ENCODE assay signal across 2 cellular contexts in genomic region chr9:129637673-129638439, GRCh38.
A peak's percentile ranks its signal among the peaks of the same experiment; 100 is the strongest.
TF ChIP-seq lines count a peak whose summit lies in the region.

No MANE protein-coding gene starts in this region.

TF ChIP-seq in IMR-90, 13 proteins besides CTCF, POLR2A, EP300 and RAD21:
- TF ChIP-seq BHLHE40 (IDR thresholded peaks at IDR 0.05; ENCODE audit: low read depth, low read length) (no peak), MAZ (IDR thresholded peaks at IDR 0.05; ENCODE audit: borderline replicate concordance, low read depth, low read length) (no peak), NFE2L2 (IDR thresholded peaks at IDR 0.05; ENCODE audit: low read depth, low read length) (no peak), ELK1 (IDR thresholded peaks at IDR 0.05; ENCODE audit: borderline replicate concordance, low read depth, low read length) (no peak), SMC3 (IDR thresholded peaks at IDR 0.05; ENCODE audit: low read depth, low read length) (no peak), RCOR1 (IDR thresholded peaks at IDR 0.05; ENCODE audit: insufficient replicate concordance, low read length) (no peak), CEBPB (IDR thresholded peaks at IDR 0.05; ENCODE audit: low read depth, low read length) (no peak), MAFK (IDR thresholded peaks at IDR 0.05; ENCODE audit: low read depth, low read length) (no peak), FOS (IDR thresholded peaks at IDR 0.05; ENCODE audit: low read depth, low read length) (no peak), RFX5 (IDR thresholded peaks at IDR 0.05; ENCODE audit: low read depth, low read length) (no peak), CHD1 (IDR thresholded peaks at IDR 0.05; ENCODE audit: low read depth, low read length) (no peak), MXI1 (IDR thresholded peaks at IDR 0.05; ENCODE audit: borderline replicate concordance, low read depth, low read length) (no peak)
- TF ChIP-seq, protein P1, sequence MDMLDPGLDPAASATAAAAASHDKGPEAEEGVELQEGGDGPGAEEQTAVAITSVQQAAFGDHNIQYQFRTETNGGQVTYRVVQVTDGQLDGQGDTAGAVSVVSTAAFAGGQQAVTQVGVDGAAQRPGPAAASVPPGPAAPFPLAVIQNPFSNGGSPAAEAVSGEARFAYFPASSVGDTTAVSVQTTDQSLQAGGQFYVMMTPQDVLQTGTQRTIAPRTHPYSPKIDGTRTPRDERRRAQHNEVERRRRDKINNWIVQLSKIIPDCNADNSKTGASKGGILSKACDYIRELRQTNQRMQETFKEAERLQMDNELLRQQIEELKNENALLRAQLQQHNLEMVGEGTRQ (IDR thresholded peaks at IDR 0.05; ENCODE audit: low read depth, low read length) = no peak
TF ChIP-seq in IMR-90: peak in this region for 0.

TF ChIP-seq in K562, 482 proteins besides CTCF, POLR2A, EP300 and RAD21:
- TF ChIP-seq E2F8 (IDR thresholded peaks at IDR 0.05; ENCODE audit: low read depth, partially characterized antibody) (no peak), KAT7 (CRISPR knock-in tag; IDR thresholded peaks at IDR 0.05; ENCODE audit: borderline replicate concordance) (no peak), AFF4 (CRISPR knock-in tag; IDR thresholded peaks at IDR 0.05) (no peak), NEUROD1 (IDR thresholded peaks at IDR 0.05; ENCODE audit: borderline replicate concordance, low read depth, low read length, partially characterized antibody) (no peak), TOE1 (IDR thresholded peaks at IDR 0.05; ENCODE audit: borderline replicate concordance) (no peak), TOE1 (CRISPR knock-in tag; IDR thresholded peaks at IDR 0.05; ENCODE audit: borderline replicate concordance, low read depth) (no peak), MYNN (IDR thresholded peaks at IDR 0.05) (no peak; the same call in 1 of the 2 replicates), MYNN (CRISPR knock-in tag; IDR thresholded peaks at IDR 0.05) (no peak), MYBL2 (IDR thresholded peaks at IDR 0.05; ENCODE audit: low read depth) (no peak), MYBL2 (CRISPR knock-in tag; IDR thresholded peaks at IDR 0.05; ENCODE audit: borderline replicate concordance) (no peak), ZNF79 (CRISPR knock-in tag; IDR thresholded peaks at IDR 0.05; ENCODE audit: low read depth) (no peak), ZNF830 (CRISPR knock-in tag; IDR thresholded peaks at IDR 0.05) (no peak), HLTF (IDR thresholded peaks at IDR 0.05) (no peak), PHF20 (IDR thresholded peaks at IDR 0.05; ENCODE audit: partially characterized antibody) (no peak), POLR2G (IDR thresholded peaks at IDR 0.05; ENCODE audit: low read depth, low read length) (peak; percentile 63), RBFOX2 (IDR thresholded peaks at IDR 0.05; ENCODE audit: low read depth, low read length) (0 out of 2 replicates have a peak, but pooled peaks have one; percentile 23), TEAD1 (CRISPR knock-in tag; IDR thresholded peaks at IDR 0.05) (no peak), CEBPG (CRISPR knock-in tag; IDR thresholded peaks at IDR 0.05) (no peak), CEBPG (tag; conservative IDR thresholded peaks at IDR 0.05 in 1 of 2, IDR thresholded peaks at IDR 0.05 in 1 of 2) (no peak), POLR2AphosphoS2 (IDR thresholded peaks at IDR 0.05; ENCODE audit: low read length) (0 out of 2 replicates have a peak, but pooled peaks have one; percentile 50), ZNF274 (IDR thresholded peaks at IDR 0.05; ENCODE audit: borderline replicate concordance, low read depth, low read length) (no peak), ZNF766 (CRISPR knock-in tag; conservative IDR thresholded peaks at IDR 0.05) (no peak), ZNF785 (CRISPR knock-in tag; IDR thresholded peaks at IDR 0.05) (no peak)
- TF ChIP-seq, protein P2, sequence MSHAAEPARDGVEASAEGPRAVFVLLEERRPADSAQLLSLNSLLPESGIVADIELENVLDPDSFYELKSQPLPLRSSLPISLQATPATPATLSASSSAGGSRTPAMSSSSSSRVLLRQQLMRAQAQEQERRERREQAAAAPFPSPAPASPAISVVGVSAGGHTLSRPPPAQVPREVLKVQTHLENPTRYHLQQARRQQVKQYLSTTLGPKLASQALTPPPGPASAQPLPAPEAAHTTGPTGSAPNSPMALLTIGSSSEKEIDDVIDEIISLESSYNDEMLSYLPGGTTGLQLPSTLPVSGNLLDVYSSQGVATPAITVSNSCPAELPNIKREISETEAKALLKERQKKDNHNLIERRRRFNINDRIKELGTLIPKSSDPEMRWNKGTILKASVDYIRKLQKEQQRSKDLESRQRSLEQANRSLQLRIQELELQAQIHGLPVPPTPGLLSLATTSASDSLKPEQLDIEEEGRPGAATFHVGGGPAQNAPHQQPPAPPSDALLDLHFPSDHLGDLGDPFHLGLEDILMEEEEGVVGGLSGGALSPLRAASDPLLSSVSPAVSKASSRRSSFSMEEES (CRISPR knock-in tag; IDR thresholded peaks at IDR 0.05) = no peak
- TF ChIP-seq, protein P3, sequence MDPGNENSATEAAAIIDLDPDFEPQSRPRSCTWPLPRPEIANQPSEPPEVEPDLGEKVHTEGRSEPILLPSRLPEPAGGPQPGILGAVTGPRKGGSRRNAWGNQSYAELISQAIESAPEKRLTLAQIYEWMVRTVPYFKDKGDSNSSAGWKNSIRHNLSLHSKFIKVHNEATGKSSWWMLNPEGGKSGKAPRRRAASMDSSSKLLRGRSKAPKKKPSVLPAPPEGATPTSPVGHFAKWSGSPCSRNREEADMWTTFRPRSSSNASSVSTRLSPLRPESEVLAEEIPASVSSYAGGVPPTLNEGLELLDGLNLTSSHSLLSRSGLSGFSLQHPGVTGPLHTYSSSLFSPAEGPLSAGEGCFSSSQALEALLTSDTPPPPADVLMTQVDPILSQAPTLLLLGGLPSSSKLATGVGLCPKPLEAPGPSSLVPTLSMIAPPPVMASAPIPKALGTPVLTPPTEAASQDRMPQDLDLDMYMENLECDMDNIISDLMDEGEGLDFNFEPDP (CRISPR knock-in tag; IDR thresholded peaks at IDR 0.05) = no peak
- TF ChIP-seq, protein P4, sequence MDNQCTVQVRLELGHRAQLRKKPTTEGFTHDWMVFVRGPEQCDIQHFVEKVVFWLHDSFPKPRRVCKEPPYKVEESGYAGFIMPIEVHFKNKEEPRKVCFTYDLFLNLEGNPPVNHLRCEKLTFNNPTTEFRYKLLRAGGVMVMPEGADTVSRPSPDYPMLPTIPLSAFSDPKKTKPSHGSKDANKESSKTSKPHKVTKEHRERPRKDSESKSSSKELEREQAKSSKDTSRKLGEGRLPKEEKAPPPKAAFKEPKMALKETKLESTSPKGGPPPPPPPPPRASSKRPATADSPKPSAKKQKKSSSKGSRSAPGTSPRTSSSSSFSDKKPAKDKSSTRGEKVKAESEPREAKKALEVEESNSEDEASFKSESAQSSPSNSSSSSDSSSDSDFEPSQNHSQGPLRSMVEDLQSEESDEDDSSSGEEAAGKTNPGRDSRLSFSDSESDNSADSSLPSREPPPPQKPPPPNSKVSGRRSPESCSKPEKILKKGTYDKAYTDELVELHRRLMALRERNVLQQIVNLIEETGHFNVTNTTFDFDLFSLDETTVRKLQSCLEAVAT (IDR thresholded peaks at IDR 0.05) = no peak
